In the genomic region with DNA sequence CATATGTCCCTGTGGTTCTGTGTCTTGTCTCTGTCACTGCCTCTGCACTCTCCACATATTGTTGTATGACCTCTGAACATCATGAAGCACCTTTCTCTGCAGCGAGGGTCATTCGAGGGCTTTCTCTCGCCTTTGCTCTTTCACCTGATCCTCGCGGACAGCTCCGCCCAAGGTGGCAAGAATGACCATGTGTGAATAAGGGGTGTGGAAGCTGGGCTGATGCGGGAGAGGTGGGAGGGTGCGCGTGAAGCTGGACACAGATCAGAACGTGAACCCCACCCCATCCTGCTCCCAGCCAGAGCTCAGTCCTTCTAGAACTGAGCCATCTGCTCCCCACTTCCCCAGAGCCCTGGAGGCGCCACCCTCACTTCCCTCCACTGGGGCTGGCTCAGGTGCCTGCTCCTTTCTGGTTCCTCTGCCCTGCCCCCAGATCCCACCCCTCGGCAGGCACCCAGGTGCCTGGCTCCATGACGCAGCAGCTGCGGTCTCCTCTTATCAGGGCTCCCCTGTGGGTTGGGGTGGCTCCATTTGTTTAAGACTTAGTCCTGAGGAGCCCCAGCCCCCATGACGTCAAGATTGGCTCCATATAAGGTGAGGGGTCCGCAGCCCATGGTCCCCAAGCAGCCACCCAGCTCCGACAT, we compare ENCODE assay signal across 21 cellular contexts. TPM values are rescaled to one million over a fixed set of nuclear protein-coding genes. Genes with fewer than 3 reads are reported as not detected.
A peak's percentile ranks its signal among the peaks of the same experiment; 100 is the strongest.
DNase-seq lines count a peak whose midpoint lies in the region; ATAC-seq and TF ChIP-seq lines count a peak whose summit lies in the region.
"Had no signal": no experiment of that assay in that cellular context is flagged by ENCODE, and none has a peak within 500 bp of the region (broad histone marks: within the 10 kb centered on the region; RNA-seq: fewer than 3 reads in every experiment).

A gene with protein sequence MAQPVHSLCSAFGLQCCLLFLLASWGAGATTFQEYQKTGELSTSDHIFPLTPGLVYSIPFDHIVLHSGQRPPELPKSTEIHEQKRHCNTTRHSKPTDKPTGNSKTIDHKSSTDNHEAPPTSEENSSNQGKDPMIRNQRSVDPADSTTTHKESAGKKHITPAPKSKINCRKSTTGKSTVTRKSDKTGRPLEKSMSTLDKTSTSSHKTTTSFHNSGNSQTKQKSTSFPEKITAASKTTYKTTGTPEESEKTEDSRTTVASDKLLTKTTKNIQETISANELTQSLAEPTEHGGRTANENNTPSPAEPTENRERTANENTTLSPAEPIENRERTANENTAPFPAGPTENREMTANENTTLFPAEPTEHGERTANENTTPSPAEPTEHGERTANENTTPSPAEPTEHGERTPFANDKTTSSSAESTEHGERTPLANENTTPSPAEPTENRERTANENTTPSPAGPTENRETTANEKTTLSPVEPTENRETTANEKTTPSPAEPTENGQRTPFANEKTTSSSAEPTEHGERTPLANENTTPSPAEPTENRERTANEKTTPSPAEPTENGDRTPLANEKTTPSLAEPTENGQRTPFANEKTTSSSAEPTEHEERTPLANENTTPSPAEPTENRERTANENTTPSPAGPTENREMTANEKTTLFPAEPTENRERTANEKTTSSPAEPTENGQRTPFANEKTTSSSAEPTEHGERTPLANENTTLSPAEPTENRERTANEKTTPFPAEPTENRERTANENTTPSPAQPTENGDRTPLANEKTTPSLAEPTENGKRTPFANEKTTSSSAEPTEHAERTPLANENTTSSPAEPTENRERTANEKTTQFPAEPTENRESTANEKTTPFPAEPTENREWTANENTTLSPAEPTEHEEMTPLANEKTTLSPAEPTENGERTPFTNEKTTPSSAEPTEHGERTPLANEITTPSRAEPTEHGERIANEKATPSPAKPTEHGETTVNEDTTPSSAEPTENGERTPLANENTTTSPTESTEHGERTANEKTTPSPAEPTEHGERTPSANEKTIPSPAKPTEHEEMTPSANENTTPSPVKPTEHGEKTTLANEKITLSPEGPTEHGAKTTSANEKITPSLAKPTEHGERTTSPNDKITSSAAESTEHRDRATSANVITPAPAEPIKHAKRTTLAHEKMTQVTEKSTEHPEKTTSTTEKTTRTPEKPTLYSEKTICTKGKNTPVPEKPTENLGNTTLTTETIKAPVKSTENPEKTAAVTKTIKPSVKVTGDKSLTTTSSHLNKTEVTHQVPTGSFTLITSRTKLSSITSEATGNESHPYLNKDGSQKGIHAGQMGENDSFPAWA (N-terminal part only) (plus strand): TSS at position 613 of the 641 bp plus-strand sequence. CDS start 27 bp downstream, at position 640.

- H3K36me3 ChIP-seq in Caco-2 (ENCODE audit: control insufficient read depth, insufficient read depth, low read length) (no peaks in the 10 kb centered on the region), neuronal stem cell (replicated peaks in 1 of 2; ENCODE audit: control insufficient read depth in 2 of 2, insufficient read depth in 2 of 2, low read length in 2 of 2) (no peaks in the 10 kb centered on the region)
- H3K36me3 ChIP-seq: MG63 had no signal

- no peak within 1 kb of the TSS for H3K4ac ChIP-seq in neuronal stem cell (ENCODE audit: low read length)

- H3K4me3 Mint-ChIP-seq in Caco-2 (ENCODE audit: unreplicated experiment), result no peak within 1 kb of the TSS

- H3K27ac Mint-ChIP-seq in Caco-2 (ENCODE audit: unreplicated experiment), result peak within 1 kb of the TSS; percentile 80

- no peak within 1 kb of the TSS for H4K91ac ChIP-seq in neuronal stem cell (ENCODE audit: low read depth, low read length, poor library complexity)

- no peak within 1 kb of the TSS for H3K27ac ChIP-seq in neuronal stem cell (replicated peaks; ENCODE audit: low read length)
- H3K27ac ChIP-seq in caudate nucleus (ENCODE audit: low read depth, low read length), result no peak within 1 kb of the TSS
- H3K27ac ChIP-seq: HL-60 had no signal

- no peaks in the 10 kb centered on the region for H3K9me3 ChIP-seq in Caco-2
- H3K9me3 ChIP-seq in neuronal stem cell (replicated peaks in 1 of 2; ENCODE audit: control insufficient read depth in 2 of 2, insufficient read depth in 1 of 2, low read depth in 1 of 2, low read length in 2 of 2), result no peaks in the 10 kb centered on the region
- H3K9me3 ChIP-seq: MG63 had no signal

- peaks cover 31% of the 10 kb centered on the region for H3K4me1 Mint-ChIP-seq in Caco-2 (ENCODE audit: low read depth, unreplicated experiment)

- no peak within 1 kb of the TSS for H4K8ac ChIP-seq in neuronal stem cell (ENCODE audit: low read depth, low read length)

- no CpG with 5 or more reads among the region's 17 CpGs for WGBS in neuronal stem cell (ENCODE audit: extremely low coverage in 2 of 2, insufficient read length in 2 of 2, insufficient replicate concordance in 1 of 2), 2 donors

- peak within 1 kb of the TSS; percentile 5 for H3K14ac ChIP-seq in neuronal stem cell (ENCODE audit: low read length)

- peak within 1 kb of the TSS; percentile 59 for H2BK5ac ChIP-seq in neuronal stem cell (ENCODE audit: low read length)

- intact Hi-C loops in Caco-2 (cut with micrococcal nuclease; ENCODE audit: unreplicated experiment), result no loop called here

- no peaks in the 10 kb centered on the region for H3K27me3 Mint-ChIP-seq in Caco-2 (ENCODE audit: insufficient read depth, unreplicated experiment)

- POLR2A ChIA-PET in Caco-2 (lab: Charles Lee), result interaction anchor here (0.5 kb wide), 2 partner anchors 100 to 152 kb away, joined by 3 to 6 read pairs; no protein-coding TSS in a partner anchor

- no peak within 1 kb of the TSS for H3K9ac ChIP-seq in neuronal stem cell (ENCODE audit: low read depth, low read length, poor library complexity)

- CTCF ChIA-PET in Caco-2 (lab: Charles Lee), result interaction anchor here (0.5 to 0.7 kb wide), 3 partner anchors 19 to 147 kb away, joined by 3 to 5 read pairs (median 3); partner anchors contain the start of gene DDR1

- H3K27me3 ChIP-seq in Caco-2 (replicated peaks; ENCODE audit: control insufficient read depth, insufficient read depth, low read length) (no peaks in the 10 kb centered on the region), neuronal stem cell (ENCODE audit: control insufficient read depth in 3 of 3, insufficient read depth in 3 of 3, low read depth in 1 of 3, low read length in 3 of 3) (peaks cover 0 to 26% (median 0%) of the 10 kb centered on the region in 3 experiments)
- H3K27me3 ChIP-seq: MG63 had no signal

- H3K4me3 ChIP-seq in Caco-2 (ENCODE audit: low read depth, low read length), result no peak within 1 kb of the TSS
- H3K4me3 ChIP-seq in neuronal stem cell (ENCODE audit: low read length in 2 of 2), result no peak within 1 kb of the TSS
- H3K4me3 ChIP-seq: MG63 had no signal

- peak within 1 kb of the TSS; percentile 97 for H2BK12ac ChIP-seq in neuronal stem cell (ENCODE audit: low read length)

- no peak within 1 kb of the TSS for H2AFZ ChIP-seq in neuronal stem cell (ENCODE audit: low read length)

- H3K4me1 ChIP-seq in Caco-2 (peaks cover 23% of the 10 kb centered on the region), neuronal stem cell (ENCODE audit: control insufficient read depth in 2 of 2, insufficient read depth in 1 of 2, low read depth in 1 of 2, low read length in 2 of 2) (peaks cover 7 to 26% of the 10 kb centered on the region in 2 donors)

- peak; percentile 14 for ATAC-seq in esophagus mucosa
- ATAC-seq: Panc1 had no signal

- BruUV-seq in Caco-2 (replicated peaks; lab: Mats Ljungman, UMichigan), result no TSS peak

- H3K79me1 ChIP-seq in neuronal stem cell (ENCODE audit: low read depth, low read length), result no peaks in the 10 kb centered on the region

- peak within 1 kb of the TSS; percentile 81 for H2AK5ac ChIP-seq in neuronal stem cell (ENCODE audit: low read depth, low read length)

- H2BK120ac ChIP-seq in neuronal stem cell (ENCODE audit: low read depth, low read length), result peak within 1 kb of the TSS; percentile 52

- H3K9me3 Mint-ChIP-seq in Caco-2 (ENCODE audit: unreplicated experiment), result no peaks in the 10 kb centered on the region

- peak within 1 kb of the TSS; percentile 68 for H3K18ac ChIP-seq in neuronal stem cell (ENCODE audit: low read length)

- peak within 1 kb of the TSS; percentile 71 for H2BK15ac ChIP-seq in neuronal stem cell (ENCODE audit: low read length)

- H3K36me3 Mint-ChIP-seq in Caco-2 (ENCODE audit: insufficient read depth, unreplicated experiment), result no peaks in the 10 kb centered on the region

- no peak within 1 kb of the TSS for H3K23ac ChIP-seq in neuronal stem cell (ENCODE audit: low read depth, low read length, poor library complexity)

- no peak for TF ChIP-seq CTCF in Caco-2 (IDR thresholded peaks at IDR 0.05; ENCODE audit: insufficient read depth in 1 of 2, low read depth in 1 of 2, low read length in 1 of 2, severe bottlenecking in 1 of 2, unreplicated experiment in 1 of 2)

- H3K4me2 ChIP-seq in neuronal stem cell (ENCODE audit: insufficient read depth, low read length, poor library complexity, severe bottlenecking), result no peak within 1 kb of the TSS

- DNase-seq in Caco-2, result no peak
- peak; percentile 24 for DNase-seq in NCI-H2171 treated with DMSO at 0.1 percent for 48 hours (lab: John Stamatoyannopoulos, UW)
- DNase-seq in neuronal stem cell (ENCODE audit: low spot score), result no peak
- no peak for DNase-seq in amygdala (lab: John Stamatoyannopoulos, UW)
- DNase-seq in hypothalamus (lab: John Stamatoyannopoulos, UW), result no peak
- DNase-seq in caudate nucleus (lab: John Stamatoyannopoulos, UW), result no peak
- DNase-seq in SHP77 (lab: John Stamatoyannopoulos, UW), result no peak
- DNase-seq: AML-193, DMS79, KG1, MG63, NCI-H1105, NCI-H1694 treated with DMSO at 0.1 percent for 48 hours, NCI-H446 treated with DMSO at 0.1 percent for 48 hours, NCI-H748 treated with DMSO at 0.1 percent for 48 hours, SIG-M5 had no signal

RNA-seq across cellular contexts. Expression of the gene that starts here (rescaled TPM):
- total RNA-seq in Caco-2 (2022), result 0.16 TPM in 1 of 2 replicates, not detected in the other
- total RNA-seq in esophagus mucosa, result 1.00 TPM
- 0.29 TPM for polyA plus RNA-seq in neuronal stem cell (2013, experiment 1 of 2)
- 0.24 TPM for polyA plus RNA-seq in neuronal stem cell (2013, experiment 2 of 2)
- total RNA-seq: A673, G401 had no signal

Comparison
In these comparisons a context has a peak if more than half of its experiments do, and no peak if none do; other contexts are left out.
1. Peak in ATAC-seq in esophagus mucosa; RNA of the gene not detected or under 1 TPM.